Comparison of ENCODE assay signal across 23 cellular contexts in genomic region chr2:216171043-216171442, GRCh38.
A peak's percentile ranks its signal among the peaks of the same experiment; 100 is the strongest.
DNase-seq lines count a peak whose midpoint lies in the region; ATAC-seq and TF ChIP-seq lines count a peak whose summit lies in the region.
"Had no signal": no experiment of that assay in that cellular context is flagged by ENCODE, and none has a peak within 500 bp of the region (broad histone marks: within the 10 kb centered on the region; RNA-seq: fewer than 3 reads in every experiment).

No MANE protein-coding gene starts in this region.

- no peak overlapping the region for H3K4me2 ChIP-seq in GM23338
- H3K4me2 ChIP-seq in neural progenitor cell: no peak overlapping the region

- H3K4me1 ChIP-seq in GM23338 (ENCODE audit: insufficient read depth): no peaks in the 10 kb centered on the region
- no peaks in the 10 kb centered on the region for H3K4me1 ChIP-seq in neural progenitor cell
- H3K4me1 ChIP-seq: SJCRH30 had no signal

- H3K4me3 Mint-ChIP-seq in activated CD8-positive, alpha-beta T cell treated with anti-CD3 and anti-CD28 coated beads for 36 hours: no peak overlapping the region
- no peak overlapping the region for H3K4me3 Mint-ChIP-seq in activated CD8-positive, alpha-beta T cell treated with anti-CD3 and anti-CD28 coated beads, Interleukin-2, amount 10 ng/mL, durations not matched to agents 7 days and 5 days
- H3K4me3 Mint-ChIP-seq in GM23338: no peak overlapping the region
- H3K4me3 Mint-ChIP-seq in brain: peak overlapping the region in 1 of 5 experiments; percentile 26
- H3K4me3 Mint-ChIP-seq in neural progenitor cell: no peak overlapping the region
- H3K4me3 Mint-ChIP-seq: activated naive CD8-positive, alpha-beta T cell treated with anti-CD3 and anti-CD28 coated beads, Interleukin-2, amount 50 U/mL, for 24 hours; stimulated activated memory B cell treated with anti-CD40 and anti-IgM and Interleukin-4, amounts not matched to agents 10 μg/mL and 1 μg/mL and 100 μg/mL, for 72 hours had no signal

- CTCF ChIA-PET in activated CD8-positive, alpha-beta T cell treated with anti-CD3 and anti-CD28 coated beads for 36 hours (lab: Charles Lee): interaction anchor here (0.9 to 1.8 kb wide), 3 partner anchors 24 to 30 kb away, joined by 3 to 4 read pairs (median 3); no protein-coding TSS in a partner anchor
- CTCF ChIA-PET in activated CD8-positive, alpha-beta T cell treated with anti-CD3 and anti-CD28 coated beads, Interleukin-2, amount 10 ng/mL, durations not matched to agents 7 days and 5 days (lab: Charles Lee): interaction anchor here (0.6 to 1.9 kb wide), 2 partner anchors 8 to 30 kb away, joined by 3 to 7 read pairs; no protein-coding TSS in a partner anchor

- H3K9me3 Mint-ChIP-seq in activated CD8-positive, alpha-beta T cell treated with anti-CD3 and anti-CD28 coated beads for 36 hours: no peaks in the 10 kb centered on the region
- no peaks in the 10 kb centered on the region for H3K9me3 Mint-ChIP-seq in activated CD8-positive, alpha-beta T cell treated with anti-CD3 and anti-CD28 coated beads, Interleukin-2, amount 10 ng/mL, durations not matched to agents 7 days and 5 days (ENCODE audit: insufficient read depth)
- no peaks in the 10 kb centered on the region for H3K9me3 Mint-ChIP-seq in GM23338
- H3K9me3 Mint-ChIP-seq in brain: peaks cover 0 to 3% (median 0%) of the 10 kb centered on the region in 5 experiments
- no peaks in the 10 kb centered on the region for H3K9me3 Mint-ChIP-seq in neural progenitor cell
- H3K9me3 Mint-ChIP-seq: activated naive CD8-positive, alpha-beta T cell treated with anti-CD3 and anti-CD28 coated beads, Interleukin-2, amount 50 U/mL, for 24 hours; naive B cell; stimulated activated memory B cell treated with anti-CD40 and anti-IgM and Interleukin-4, amounts not matched to agents 10 μg/mL and 1 μg/mL and 100 μg/mL, for 72 hours had no signal

- no peak for ATAC-seq in activated CD8-positive, alpha-beta T cell treated with anti-CD3 and anti-CD28 coated beads for 36 hours
- no peak for ATAC-seq in activated CD8-positive, alpha-beta T cell treated with anti-CD3 and anti-CD28 coated beads, Interleukin-2, amount 10 ng/mL, durations not matched to agents 7 days and 5 days
- ATAC-seq in GM23338 (no peak), HG03175 (IDR thresholded peaks at IDR 0.05; ENCODE audit: unreplicated experiment) (no peak), HG03442 (IDR thresholded peaks at IDR 0.05; ENCODE audit: unreplicated experiment) (no peak)
- ATAC-seq: activated naive CD8-positive, alpha-beta T cell treated with anti-CD3 and anti-CD28 coated beads, Interleukin-2, amount 50 U/mL, for 24 hours; PC-3; stimulated activated memory B cell treated with anti-CD40 and anti-IgM and Interleukin-4, amounts not matched to agents 10 μg/mL and 1 μg/mL and 100 μg/mL, for 72 hours had no signal

- H3K27ac ChIP-seq in GM23338 (ENCODE audit: low read depth) (peak overlapping the region; percentile 41), neural progenitor cell (peak overlapping the region; percentile 23)
- H3K27ac ChIP-seq: epithelial cell of prostate, SJCRH30 had no signal

- peaks cover 76% of the 10 kb centered on the region for H3K36me3 Mint-ChIP-seq in activated CD8-positive, alpha-beta T cell treated with anti-CD3 and anti-CD28 coated beads for 36 hours (ENCODE audit: low read depth)
- peaks cover 76% of the 10 kb centered on the region for H3K36me3 Mint-ChIP-seq in activated CD8-positive, alpha-beta T cell treated with anti-CD3 and anti-CD28 coated beads, Interleukin-2, amount 10 ng/mL, durations not matched to agents 7 days and 5 days (ENCODE audit: low read depth)
- H3K36me3 Mint-ChIP-seq in GM23338 (ENCODE audit: low read depth) (peaks cover 90% of the 10 kb centered on the region), brain (peaks cover 91% of the 10 kb centered on the region), neural progenitor cell (peaks cover 79% of the 10 kb centered on the region)

- no peaks in the 10 kb centered on the region for H3K27me3 ChIP-seq in GM23338 (ENCODE audit: insufficient read depth)
- no peaks in the 10 kb centered on the region for H3K27me3 ChIP-seq in neural progenitor cell
- H3K27me3 ChIP-seq: dorsolateral prefrontal cortex, SJCRH30 had no signal

- H3K4me1 Mint-ChIP-seq in activated CD8-positive, alpha-beta T cell treated with anti-CD3 and anti-CD28 coated beads for 36 hours (ENCODE audit: low read depth): peaks cover 61% of the 10 kb centered on the region
- peaks cover 29% of the 10 kb centered on the region for H3K4me1 Mint-ChIP-seq in activated CD8-positive, alpha-beta T cell treated with anti-CD3 and anti-CD28 coated beads, Interleukin-2, amount 10 ng/mL, durations not matched to agents 7 days and 5 days (ENCODE audit: low read depth)
- H3K4me1 Mint-ChIP-seq in GM23338: peaks cover 2% of the 10 kb centered on the region; the same call in 2 of the 3 replicates
- H3K4me1 Mint-ChIP-seq in brain: peaks cover 55% of the 10 kb centered on the region
- H3K4me1 Mint-ChIP-seq in neural progenitor cell: no peaks in the 10 kb centered on the region

- no peak for DNase-seq in activated CD8-positive, alpha-beta T cell treated with anti-CD3 and anti-CD28 coated beads for 36 hours
- no peak for DNase-seq in activated CD8-positive, alpha-beta T cell treated with anti-CD3 and anti-CD28 coated beads, Interleukin-2, amount 10 ng/mL, durations not matched to agents 7 days and 5 days
- no peak for DNase-seq in GM23338 (ENCODE audit: low spot score)
- DNase-seq in neural progenitor cell (ENCODE audit: low spot score): no peak
- DNase-seq in KBM-7: no peak
- DNase-seq: activated CD4-positive, CD25-positive, alpha-beta regulatory T cell; activated naive CD8-positive, alpha-beta T cell treated with anti-CD3 and anti-CD28 coated beads, Interleukin-2, amount 50 U/mL, for 24 hours; C1 segment of cervical spinal cord; dorsolateral prefrontal cortex; foreskin melanocyte; kidney glomerular epithelial cell; mesendoderm; naive B cell; NCI-H1694; NCI-H226; PC-3; SJCRH30; T1000 had no signal

- POLR2A ChIA-PET in activated CD8-positive, alpha-beta T cell treated with anti-CD3 and anti-CD28 coated beads for 36 hours (lab: Charles Lee): interaction anchor here (0.7 to 1.6 kb wide), 3 partner anchors 12 to 327 kb away, joined by 3 to 4 read pairs (median 3); partner anchors contain the start of gene RPL37A
- POLR2A ChIA-PET in activated CD8-positive, alpha-beta T cell treated with anti-CD3 and anti-CD28 coated beads, Interleukin-2, amount 10 ng/mL, durations not matched to agents 7 days and 5 days (lab: Charles Lee): no interaction called here

- no peaks in the 10 kb centered on the region for H3K27me3 Mint-ChIP-seq in activated CD8-positive, alpha-beta T cell treated with anti-CD3 and anti-CD28 coated beads for 36 hours
- no peaks in the 10 kb centered on the region for H3K27me3 Mint-ChIP-seq in activated CD8-positive, alpha-beta T cell treated with anti-CD3 and anti-CD28 coated beads, Interleukin-2, amount 10 ng/mL, durations not matched to agents 7 days and 5 days (ENCODE audit: low read depth)
- H3K27me3 Mint-ChIP-seq in GM23338 (ENCODE audit: insufficient read depth, low read depth, poor library complexity) (peaks cover 2% of the 10 kb centered on the region), brain (no peaks in the 10 kb centered on the region), neural progenitor cell (ENCODE audit: insufficient read depth, low read depth) (no peaks in the 10 kb centered on the region)
- H3K27me3 Mint-ChIP-seq: activated naive CD8-positive, alpha-beta T cell treated with anti-CD3 and anti-CD28 coated beads, Interleukin-2, amount 50 U/mL, for 24 hours; naive B cell; stimulated activated memory B cell treated with anti-CD40 and anti-IgM and Interleukin-4, amounts not matched to agents 10 μg/mL and 1 μg/mL and 100 μg/mL, for 72 hours had no signal

- no peaks in the 10 kb centered on the region for H3K9me3 ChIP-seq in neural progenitor cell (ENCODE audit: low read depth)
- H3K9me3 ChIP-seq: SJCRH30 had no signal

- no peak overlapping the region for H2AFZ ChIP-seq in GM23338
- H2AFZ ChIP-seq in neural progenitor cell (replicated peaks): no peak overlapping the region

- H3K9ac ChIP-seq in neural progenitor cell: no peak overlapping the region

- intact Hi-C loops in activated CD8-positive, alpha-beta T cell treated with anti-CD3 and anti-CD28 coated beads for 36 hours (cut with micrococcal nuclease): no loop called here

- peak overlapping the region; percentile 16 for H3K27ac Mint-ChIP-seq in activated CD8-positive, alpha-beta T cell treated with anti-CD3 and anti-CD28 coated beads for 36 hours
- H3K27ac Mint-ChIP-seq in activated CD8-positive, alpha-beta T cell treated with anti-CD3 and anti-CD28 coated beads, Interleukin-2, amount 10 ng/mL, durations not matched to agents 7 days and 5 days: no peak overlapping the region
- H3K27ac Mint-ChIP-seq in GM23338 (no peak overlapping the region; the same call in 1 of the 2 replicates), brain (peak overlapping the region in 3 of 5 experiments; percentile 44 to 86 (median 82)), neural progenitor cell (no peak overlapping the region)
- H3K27ac Mint-ChIP-seq: activated naive CD8-positive, alpha-beta T cell treated with anti-CD3 and anti-CD28 coated beads, Interleukin-2, amount 50 U/mL, for 24 hours; stimulated activated memory B cell treated with anti-CD40 and anti-IgM and Interleukin-4, amounts not matched to agents 10 μg/mL and 1 μg/mL and 100 μg/mL, for 72 hours had no signal

- H3F3A ChIP-seq in GM23338 (replicated peaks; ENCODE audit: low read depth) (no peaks in the 10 kb centered on the region), neural progenitor cell (ENCODE audit: low read depth) (peaks cover 34% of the 10 kb centered on the region)

- no peaks in the 10 kb centered on the region for H3K9me2 ChIP-seq in GM23338 (ENCODE audit: insufficient read depth)

- in situ Hi-C loops in KBM-7 (cut with MboI; ENCODE audit: low pct_unique_long_range_greater_than_20kb, low sequenced_read_pairs): no loop called here

- H3K4me3 ChIP-seq in GM23338: no peak overlapping the region
- H3K4me3 ChIP-seq in neural progenitor cell: no peak overlapping the region
- H3K4me3 ChIP-seq: dorsolateral prefrontal cortex, SJCRH30 had no signal

- no peak for TF ChIP-seq CTCF in activated CD8-positive, alpha-beta T cell treated with anti-CD3 and anti-CD28 coated beads for 36 hours (IDR thresholded peaks at IDR 0.05)
- TF ChIP-seq CTCF in GM23338 (conservative IDR thresholded peaks at IDR 0.05; ENCODE audit: low read depth in 2 of 2) (no peak), brain (conservative IDR thresholded peaks at IDR 0.05) (no peak), neural progenitor cell (IDR thresholded peaks at IDR 0.05) (no peak)

- H4K20me1 ChIP-seq in GM23338 (replicated peaks; ENCODE audit: insufficient read depth) (peaks cover 25% of the 10 kb centered on the region; the same call in 1 of the 2 replicates), neural progenitor cell (ENCODE audit: low read depth) (peaks cover 21% of the 10 kb centered on the region)

- H3K36me3 ChIP-seq in GM23338 (ENCODE audit: insufficient read depth) (peaks cover 34% of the 10 kb centered on the region; the same call in 1 of the 2 replicates), neural progenitor cell (peaks cover 36% of the 10 kb centered on the region)

- H3K79me2 ChIP-seq in GM23338 (replicated peaks; ENCODE audit: insufficient read depth) (peaks cover 96% of the 10 kb centered on the region), neural progenitor cell (ENCODE audit: low read depth) (peaks cover 94% of the 10 kb centered on the region)

TF ChIP-seq in GM23338, 12 proteins besides CTCF, POLR2A, EP300 and RAD21 (continues in another document):
- no peak for TF ChIP-seq ZNF114 (CRISPR knock-in tag; IDR thresholded peaks at IDR 0.05)

Comparison
In these comparisons a context has a peak if more than half of its experiments do, and no peak if none do; other contexts are left out.
1. H3K27ac Mint-ChIP-seq: peak in activated CD8-positive, alpha-beta T cell treated with anti-CD3 and anti-CD28 coated beads for 36 hours (single experiment) and brain (3 of 5); none in activated CD8-positive, alpha-beta T cell treated with anti-CD3 and anti-CD28 coated beads, Interleukin-2, amount 10 ng/mL, durations not matched to agents 7 days and 5 days (single experiment), GM23338 (single experiment) and neural progenitor cell (single experiment).